ENCODE assay signal across 2 cellular contexts in genomic region chr10:82643601-82644000, GRCh38.
TF ChIP-seq lines count a peak whose summit lies in the region.

No MANE protein-coding gene starts in this region.

TF ChIP-seq in SK-N-SH treated with all-trans-retinoic acid at 6 μM for 48 hours, 23 proteins besides CTCF, POLR2A, EP300 and RAD21 (continued from another document):
- no peak for TF ChIP-seq POU6F1 (CRISPR knock-in tag; IDR thresholded peaks at IDR 0.05; ENCODE audit: borderline replicate concordance, low read depth)
- no peak for TF ChIP-seq RARB (CRISPR knock-in tag; IDR thresholded peaks at IDR 0.05)
- TF ChIP-seq ZNF70 (CRISPR knock-in tag; IDR thresholded peaks at IDR 0.05): no peak
- no peak for TF ChIP-seq PPARA (CRISPR knock-in tag; IDR thresholded peaks at IDR 0.05; ENCODE audit: borderline replicate concordance)
- TF ChIP-seq, protein P1, sequence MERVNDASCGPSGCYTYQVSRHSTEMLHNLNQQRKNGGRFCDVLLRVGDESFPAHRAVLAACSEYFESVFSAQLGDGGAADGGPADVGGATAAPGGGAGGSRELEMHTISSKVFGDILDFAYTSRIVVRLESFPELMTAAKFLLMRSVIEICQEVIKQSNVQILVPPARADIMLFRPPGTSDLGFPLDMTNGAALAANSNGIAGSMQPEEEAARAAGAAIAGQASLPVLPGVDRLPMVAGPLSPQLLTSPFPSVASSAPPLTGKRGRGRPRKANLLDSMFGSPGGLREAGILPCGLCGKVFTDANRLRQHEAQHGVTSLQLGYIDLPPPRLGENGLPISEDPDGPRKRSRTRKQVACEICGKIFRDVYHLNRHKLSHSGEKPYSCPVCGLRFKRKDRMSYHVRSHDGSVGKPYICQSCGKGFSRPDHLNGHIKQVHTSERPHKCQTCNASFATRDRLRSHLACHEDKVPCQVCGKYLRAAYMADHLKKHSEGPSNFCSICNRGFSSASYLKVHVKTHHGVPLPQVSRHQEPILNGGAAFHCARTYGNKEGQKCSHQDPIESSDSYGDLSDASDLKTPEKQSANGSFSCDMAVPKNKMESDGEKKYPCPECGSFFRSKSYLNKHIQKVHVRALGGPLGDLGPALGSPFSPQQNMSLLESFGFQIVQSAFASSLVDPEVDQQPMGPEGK (CRISPR knock-in tag; IDR thresholded peaks at IDR 0.05; ENCODE audit: borderline replicate concordance): no peak
- no peak for TF ChIP-seq ZFP3 (CRISPR knock-in tag; IDR thresholded peaks at IDR 0.05)
- no peak; the same call in 1 of the 2 replicates for TF ChIP-seq ISL1 (CRISPR knock-in tag; IDR thresholded peaks at IDR 0.05)
- TF ChIP-seq ZNF8 (CRISPR knock-in tag; IDR thresholded peaks at IDR 0.05): no peak
- TF ChIP-seq BACH2 (CRISPR knock-in tag; IDR thresholded peaks at IDR 0.05; ENCODE audit: borderline replicate concordance): no peak
TF ChIP-seq in SK-N-SH treated with all-trans-retinoic acid at 6 μM for 48 hours: peak in this region for 0.

TF ChIP-seq in SK-N-SH, 30 proteins besides CTCF, POLR2A, EP300 and RAD21 (continued from another document):
- TF ChIP-seq, protein P2, sequence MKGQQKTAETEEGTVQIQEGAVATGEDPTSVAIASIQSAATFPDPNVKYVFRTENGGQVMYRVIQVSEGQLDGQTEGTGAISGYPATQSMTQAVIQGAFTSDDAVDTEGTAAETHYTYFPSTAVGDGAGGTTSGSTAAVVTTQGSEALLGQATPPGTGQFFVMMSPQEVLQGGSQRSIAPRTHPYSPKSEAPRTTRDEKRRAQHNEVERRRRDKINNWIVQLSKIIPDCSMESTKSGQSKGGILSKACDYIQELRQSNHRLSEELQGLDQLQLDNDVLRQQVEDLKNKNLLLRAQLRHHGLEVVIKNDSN (IDR thresholded peaks at IDR 0.05; ENCODE audit: borderline replicate concordance, low read depth): no peak
